1 cellular context compared by ENCODE assay signal in the genomic region with DNA sequence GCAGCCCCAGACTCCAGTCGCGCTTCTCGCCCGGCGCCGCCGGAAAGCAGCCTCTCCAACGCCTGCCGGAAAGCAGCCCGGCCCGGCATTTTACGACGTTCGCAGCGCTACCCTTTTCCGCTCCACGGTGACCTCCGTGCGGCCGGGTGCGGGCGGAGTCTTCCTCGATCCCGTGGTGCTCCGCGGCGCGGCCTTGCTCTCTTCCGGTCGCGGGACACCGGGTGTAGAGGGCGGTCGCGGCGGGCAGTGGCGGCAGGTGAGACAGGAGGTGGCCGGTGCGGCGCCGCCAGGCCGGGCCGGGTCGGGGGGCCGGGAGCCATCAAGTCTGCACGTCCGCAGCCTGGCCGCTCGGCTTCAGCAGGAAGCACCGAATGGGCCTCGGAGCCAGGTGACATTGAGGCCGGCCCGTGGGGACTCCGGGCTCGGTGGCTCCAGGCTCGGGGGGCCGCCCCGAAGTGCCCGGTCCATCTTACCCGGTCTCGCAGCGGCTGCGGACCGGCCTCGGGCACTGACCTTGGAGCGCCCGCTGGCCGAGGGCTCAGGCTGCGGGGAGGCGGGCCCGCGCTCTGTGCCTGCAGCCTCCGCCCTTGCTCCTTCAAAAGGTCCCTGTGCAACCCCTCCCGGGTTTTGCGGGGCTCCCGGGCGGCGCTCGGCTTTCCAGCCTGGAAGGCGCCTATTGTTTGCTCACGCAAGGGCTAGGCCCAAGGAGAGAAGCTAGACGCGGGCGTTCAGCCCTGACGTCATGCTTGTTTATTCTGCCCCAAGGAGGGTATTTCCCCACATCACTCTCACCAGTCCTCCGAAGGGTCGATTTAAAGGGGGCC.
A peak's percentile ranks its signal among the peaks of the same experiment; 100 is the strongest.
TF ChIP-seq lines count a peak whose summit lies in the region.

A gene (plus strand): TSS at position 199 of the 824 bp plus-strand sequence. CDS start 1,511 bp downstream, outside the sequence.
A gene (minus strand): TSS at position 48 of the 824 bp plus-strand sequence. CDS start 249 bp downstream, outside the sequence.

TF ChIP-seq in HepG2, 621 proteins besides CTCF, POLR2A, EP300 and RAD21 (continued from another document and continues in another):
- TF ChIP-seq, protein P1, sequence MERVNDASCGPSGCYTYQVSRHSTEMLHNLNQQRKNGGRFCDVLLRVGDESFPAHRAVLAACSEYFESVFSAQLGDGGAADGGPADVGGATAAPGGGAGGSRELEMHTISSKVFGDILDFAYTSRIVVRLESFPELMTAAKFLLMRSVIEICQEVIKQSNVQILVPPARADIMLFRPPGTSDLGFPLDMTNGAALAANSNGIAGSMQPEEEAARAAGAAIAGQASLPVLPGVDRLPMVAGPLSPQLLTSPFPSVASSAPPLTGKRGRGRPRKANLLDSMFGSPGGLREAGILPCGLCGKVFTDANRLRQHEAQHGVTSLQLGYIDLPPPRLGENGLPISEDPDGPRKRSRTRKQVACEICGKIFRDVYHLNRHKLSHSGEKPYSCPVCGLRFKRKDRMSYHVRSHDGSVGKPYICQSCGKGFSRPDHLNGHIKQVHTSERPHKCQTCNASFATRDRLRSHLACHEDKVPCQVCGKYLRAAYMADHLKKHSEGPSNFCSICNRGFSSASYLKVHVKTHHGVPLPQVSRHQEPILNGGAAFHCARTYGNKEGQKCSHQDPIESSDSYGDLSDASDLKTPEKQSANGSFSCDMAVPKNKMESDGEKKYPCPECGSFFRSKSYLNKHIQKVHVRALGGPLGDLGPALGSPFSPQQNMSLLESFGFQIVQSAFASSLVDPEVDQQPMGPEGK (CRISPR knock-in tag; IDR thresholded peaks at IDR 0.05): peak; percentile 15
- TF ChIP-seq FOXO1 (CRISPR knock-in tag; IDR thresholded peaks at IDR 0.05): no peak; the same call in none of the 2 replicates
- peak; percentile 48; the same call in 1 of the 2 replicates for TF ChIP-seq ONECUT2 (CRISPR knock-in tag; IDR thresholded peaks at IDR 0.05)
- TF ChIP-seq SPEN (CRISPR knock-in tag; IDR thresholded peaks at IDR 0.05; ENCODE audit: low read depth): peak; percentile 99
- TF ChIP-seq HNRNPUL1 (IDR thresholded peaks at IDR 0.05; ENCODE audit: low read depth, low read length): peak; percentile 49; the same call in 1 of the 2 replicates
- 0 out of 2 replicates have a peak, but pooled peaks have one; percentile 31 for TF ChIP-seq CENPT (CRISPR knock-in tag; IDR thresholded peaks at IDR 0.05; ENCODE audit: low read depth)
- 0 out of 2 replicates have a peak, but pooled peaks have one; percentile 47 for TF ChIP-seq KLF6 (CRISPR knock-in tag; IDR thresholded peaks at IDR 0.05)
- 0 out of 2 replicates have a peak, but pooled peaks have one; percentile 61 for TF ChIP-seq SMAD9 (CRISPR knock-in tag; IDR thresholded peaks at IDR 0.05)
- TF ChIP-seq ZNF747 (CRISPR knock-in tag; IDR thresholded peaks at IDR 0.05; ENCODE audit: borderline replicate concordance): peak; percentile 79
- TF ChIP-seq MEIS2 (CRISPR knock-in tag; IDR thresholded peaks at IDR 0.05): no peak; the same call in 1 of the 2 replicates
- no peak for TF ChIP-seq KDM6A (CRISPR knock-in tag; IDR thresholded peaks at IDR 0.05; ENCODE audit: low read depth)
- TF ChIP-seq ZNF263 (CRISPR knock-in tag; IDR thresholded peaks at IDR 0.05): peak; percentile 85
- TF ChIP-seq ZNF773 (CRISPR knock-in tag; IDR thresholded peaks at IDR 0.05; ENCODE audit: borderline replicate concordance): peak; percentile 72; the same call in 1 of the 2 replicates
- TF ChIP-seq, protein P2, sequence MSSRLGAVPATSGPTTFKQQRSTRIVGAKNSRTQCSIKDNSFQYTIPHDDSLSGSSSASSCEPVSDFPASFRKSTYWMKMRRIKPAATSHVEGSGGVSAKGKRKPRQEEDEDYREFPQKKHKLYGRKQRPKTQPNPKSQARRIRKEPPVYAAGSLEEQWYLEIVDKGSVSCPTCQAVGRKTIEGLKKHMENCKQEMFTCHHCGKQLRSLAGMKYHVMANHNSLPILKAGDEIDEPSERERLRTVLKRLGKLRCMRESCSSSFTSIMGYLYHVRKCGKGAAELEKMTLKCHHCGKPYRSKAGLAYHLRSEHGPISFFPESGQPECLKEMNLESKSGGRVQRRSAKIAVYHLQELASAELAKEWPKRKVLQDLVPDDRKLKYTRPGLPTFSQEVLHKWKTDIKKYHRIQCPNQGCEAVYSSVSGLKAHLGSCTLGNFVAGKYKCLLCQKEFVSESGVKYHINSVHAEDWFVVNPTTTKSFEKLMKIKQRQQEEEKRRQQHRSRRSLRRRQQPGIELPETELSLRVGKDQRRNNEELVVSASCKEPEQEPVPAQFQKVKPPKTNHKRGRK (CRISPR knock-in tag; IDR thresholded peaks at IDR 0.05): 0 out of 2 replicates have a peak, but pooled peaks have one; percentile 51
- TF ChIP-seq, protein P3, sequence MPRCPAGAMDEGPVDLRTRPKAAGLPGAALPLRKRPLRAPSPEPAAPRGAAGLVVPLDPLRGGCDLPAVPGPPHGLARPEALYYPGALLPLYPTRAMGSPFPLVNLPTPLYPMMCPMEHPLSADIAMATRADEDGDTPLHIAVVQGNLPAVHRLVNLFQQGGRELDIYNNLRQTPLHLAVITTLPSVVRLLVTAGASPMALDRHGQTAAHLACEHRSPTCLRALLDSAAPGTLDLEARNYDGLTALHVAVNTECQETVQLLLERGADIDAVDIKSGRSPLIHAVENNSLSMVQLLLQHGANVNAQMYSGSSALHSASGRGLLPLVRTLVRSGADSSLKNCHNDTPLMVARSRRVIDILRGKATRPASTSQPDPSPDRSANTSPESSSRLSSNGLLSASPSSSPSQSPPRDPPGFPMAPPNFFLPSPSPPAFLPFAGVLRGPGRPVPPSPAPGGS (CRISPR knock-in tag; IDR thresholded peaks at IDR 0.05): peak; percentile 59; the same call in 1 of the 2 replicates
- TF ChIP-seq ZNF558 (CRISPR knock-in tag; IDR thresholded peaks at IDR 0.05; ENCODE audit: borderline replicate concordance): 0 out of 2 replicates have a peak, but pooled peaks have one; percentile 52
- peak; percentile 10; the same call in 1 of the 2 replicates for TF ChIP-seq SUZ12 (IDR thresholded peaks at IDR 0.05; ENCODE audit: low read depth, low read length)
- peak; percentile 84; the same call in 1 of the 2 replicates for TF ChIP-seq FOXK1 (CRISPR knock-in tag; IDR thresholded peaks at IDR 0.05; ENCODE audit: borderline replicate concordance, low read depth)
- TF ChIP-seq ZNF709 (CRISPR knock-in tag; IDR thresholded peaks at IDR 0.05): peak; percentile 93; the same call in 1 of the 2 replicates
- TF ChIP-seq, protein P4, sequence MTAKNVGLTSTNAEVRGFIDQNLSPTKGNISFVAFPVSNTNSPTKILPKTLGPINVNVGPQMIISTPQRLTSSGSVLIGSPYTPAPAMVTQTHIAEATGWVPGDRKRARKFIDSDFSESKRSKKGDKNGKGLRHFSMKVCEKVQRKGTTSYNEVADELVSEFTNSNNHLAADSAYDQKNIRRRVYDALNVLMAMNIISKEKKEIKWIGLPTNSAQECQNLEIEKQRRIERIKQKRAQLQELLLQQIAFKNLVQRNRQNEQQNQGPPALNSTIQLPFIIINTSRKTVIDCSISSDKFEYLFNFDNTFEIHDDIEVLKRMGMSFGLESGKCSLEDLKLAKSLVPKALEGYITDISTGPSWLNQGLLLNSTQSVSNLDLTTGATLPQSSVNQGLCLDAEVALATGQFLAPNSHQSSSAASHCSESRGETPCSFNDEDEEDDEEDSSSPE (CRISPR knock-in tag; IDR thresholded peaks at IDR 0.05): peak; percentile 87
- TF ChIP-seq MYC (CRISPR knock-in tag; IDR thresholded peaks at IDR 0.05; ENCODE audit: borderline replicate concordance): peak; percentile 88
- peak; percentile 74; the same call in 1 of the 2 replicates for TF ChIP-seq ZZZ3 (CRISPR knock-in tag; IDR thresholded peaks at IDR 0.05; ENCODE audit: borderline replicate concordance)
- 0 out of 2 replicates have a peak, but pooled peaks have one; percentile 30 for TF ChIP-seq ZSCAN29 (CRISPR knock-in tag; conservative IDR thresholded peaks at IDR 0.05)
- TF ChIP-seq ZNF878 (CRISPR knock-in tag; IDR thresholded peaks at IDR 0.05): no peak
- no peak for TF ChIP-seq MLLT10 (CRISPR knock-in tag; IDR thresholded peaks at IDR 0.05)
- TF ChIP-seq BCL6 (CRISPR knock-in tag; IDR thresholded peaks at IDR 0.05): peak; percentile 60; the same call in 1 of the 2 replicates
- TF ChIP-seq GATAD1 (CRISPR knock-in tag; IDR thresholded peaks at IDR 0.05): peak; percentile 97
- 0 out of 2 replicates have a peak, but pooled peaks have one; percentile 9 for TF ChIP-seq ZNF235 (CRISPR knock-in tag; IDR thresholded peaks at IDR 0.05; ENCODE audit: borderline replicate concordance)
- TF ChIP-seq ATF1 (CRISPR knock-in tag; IDR thresholded peaks at IDR 0.05): no peak
- peak; percentile 59; the same call in 1 of the 2 replicates for TF ChIP-seq ZNF629 (CRISPR knock-in tag; conservative IDR thresholded peaks at IDR 0.05)
- TF ChIP-seq ZNF775 (CRISPR knock-in tag; IDR thresholded peaks at IDR 0.05; ENCODE audit: borderline replicate concordance): no peak
- TF ChIP-seq ZNF556 (CRISPR knock-in tag; IDR thresholded peaks at IDR 0.05; ENCODE audit: borderline replicate concordance): peak; percentile 87; the same call in 1 of the 2 replicates
- 0 out of 2 replicates have a peak, but pooled peaks have one; percentile 38 for TF ChIP-seq ZNF256 (CRISPR knock-in tag; conservative IDR thresholded peaks at IDR 0.05)
- TF ChIP-seq KAT2B (IDR thresholded peaks at IDR 0.05; ENCODE audit: borderline replicate concordance, low read depth, low read length): no peak
- TF ChIP-seq, protein P5, sequence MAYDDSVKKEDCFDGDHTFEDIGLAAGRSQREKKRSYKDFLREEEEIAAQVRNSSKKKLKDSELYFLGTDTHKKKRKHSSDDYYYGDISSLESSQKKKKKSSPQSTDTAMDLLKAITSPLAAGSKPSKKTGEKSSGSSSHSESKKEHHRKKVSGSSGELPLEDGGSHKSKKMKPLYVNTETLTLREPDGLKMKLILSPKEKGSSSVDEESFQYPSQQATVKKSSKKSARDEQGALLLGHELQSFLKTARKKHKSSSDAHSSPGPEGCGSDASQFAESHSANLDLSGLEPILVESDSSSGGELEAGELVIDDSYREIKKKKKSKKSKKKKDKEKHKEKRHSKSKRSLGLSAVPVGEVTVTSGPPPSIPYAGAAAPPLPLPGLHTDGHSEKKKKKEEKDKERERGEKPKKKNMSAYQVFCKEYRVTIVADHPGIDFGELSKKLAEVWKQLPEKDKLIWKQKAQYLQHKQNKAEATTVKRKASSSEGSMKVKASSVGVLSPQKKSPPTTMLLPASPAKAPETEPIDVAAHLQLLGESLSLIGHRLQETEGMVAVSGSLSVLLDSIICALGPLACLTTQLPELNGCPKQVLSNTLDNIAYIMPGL (CRISPR knock-in tag; IDR thresholded peaks at IDR 0.05; ENCODE audit: borderline replicate concordance in 1 of 2, low read depth in 1 of 2): peak; percentile 76 to 93; a peak in 3 of 4 replicates
- peak; percentile 78; the same call in 1 of the 2 replicates for TF ChIP-seq ISL2 (CRISPR knock-in tag; IDR thresholded peaks at IDR 0.05)
- peak; percentile 72; the same call in 1 of the 2 replicates for TF ChIP-seq ZNF772 (CRISPR knock-in tag; IDR thresholded peaks at IDR 0.05)
- no peak; the same call in 1 of the 2 replicates for TF ChIP-seq SP140L (CRISPR knock-in tag; IDR thresholded peaks at IDR 0.05; ENCODE audit: borderline replicate concordance)
- peak; percentile 94 for TF ChIP-seq MIER3 (CRISPR knock-in tag; IDR thresholded peaks at IDR 0.05; ENCODE audit: borderline replicate concordance)
- TF ChIP-seq, protein P6, sequence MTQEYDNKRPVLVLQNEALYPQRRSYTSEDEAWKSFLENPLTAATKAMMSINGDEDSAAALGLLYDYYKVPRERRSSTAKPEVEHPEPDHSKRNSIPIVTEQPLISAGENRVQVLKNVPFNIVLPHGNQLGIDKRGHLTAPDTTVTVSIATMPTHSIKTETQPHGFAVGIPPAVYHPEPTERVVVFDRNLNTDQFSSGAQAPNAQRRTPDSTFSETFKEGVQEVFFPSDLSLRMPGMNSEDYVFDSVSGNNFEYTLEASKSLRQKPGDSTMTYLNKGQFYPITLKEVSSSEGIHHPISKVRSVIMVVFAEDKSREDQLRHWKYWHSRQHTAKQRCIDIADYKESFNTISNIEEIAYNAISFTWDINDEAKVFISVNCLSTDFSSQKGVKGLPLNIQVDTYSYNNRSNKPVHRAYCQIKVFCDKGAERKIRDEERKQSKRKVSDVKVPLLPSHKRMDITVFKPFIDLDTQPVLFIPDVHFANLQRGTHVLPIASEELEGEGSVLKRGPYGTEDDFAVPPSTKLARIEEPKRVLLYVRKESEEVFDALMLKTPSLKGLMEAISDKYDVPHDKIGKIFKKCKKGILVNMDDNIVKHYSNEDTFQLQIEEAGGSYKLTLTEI (CRISPR knock-in tag; conservative IDR thresholded peaks at IDR 0.05): no peak
- TF ChIP-seq HES4 (CRISPR knock-in tag; IDR thresholded peaks at IDR 0.05; ENCODE audit: borderline replicate concordance): peak; percentile 74
- TF ChIP-seq, protein P7, sequence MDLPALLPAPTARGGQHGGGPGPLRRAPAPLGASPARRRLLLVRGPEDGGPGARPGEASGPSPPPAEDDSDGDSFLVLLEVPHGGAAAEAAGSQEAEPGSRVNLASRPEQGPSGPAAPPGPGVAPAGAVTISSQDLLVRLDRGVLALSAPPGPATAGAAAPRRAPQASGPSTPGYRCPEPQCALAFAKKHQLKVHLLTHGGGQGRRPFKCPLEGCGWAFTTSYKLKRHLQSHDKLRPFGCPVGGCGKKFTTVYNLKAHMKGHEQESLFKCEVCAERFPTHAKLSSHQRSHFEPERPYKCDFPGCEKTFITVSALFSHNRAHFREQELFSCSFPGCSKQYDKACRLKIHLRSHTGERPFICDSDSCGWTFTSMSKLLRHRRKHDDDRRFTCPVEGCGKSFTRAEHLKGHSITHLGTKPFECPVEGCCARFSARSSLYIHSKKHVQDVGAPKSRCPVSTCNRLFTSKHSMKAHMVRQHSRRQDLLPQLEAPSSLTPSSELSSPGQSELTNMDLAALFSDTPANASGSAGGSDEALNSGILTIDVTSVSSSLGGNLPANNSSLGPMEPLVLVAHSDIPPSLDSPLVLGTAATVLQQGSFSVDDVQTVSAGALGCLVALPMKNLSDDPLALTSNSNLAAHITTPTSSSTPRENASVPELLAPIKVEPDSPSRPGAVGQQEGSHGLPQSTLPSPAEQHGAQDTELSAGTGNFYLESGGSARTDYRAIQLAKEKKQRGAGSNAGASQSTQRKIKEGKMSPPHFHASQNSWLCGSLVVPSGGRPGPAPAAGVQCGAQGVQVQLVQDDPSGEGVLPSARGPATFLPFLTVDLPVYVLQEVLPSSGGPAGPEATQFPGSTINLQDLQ (CRISPR knock-in tag; IDR thresholded peaks at IDR 0.05): 0 out of 2 replicates have a peak, but pooled peaks have one; percentile 49
- TF ChIP-seq, protein P8, sequence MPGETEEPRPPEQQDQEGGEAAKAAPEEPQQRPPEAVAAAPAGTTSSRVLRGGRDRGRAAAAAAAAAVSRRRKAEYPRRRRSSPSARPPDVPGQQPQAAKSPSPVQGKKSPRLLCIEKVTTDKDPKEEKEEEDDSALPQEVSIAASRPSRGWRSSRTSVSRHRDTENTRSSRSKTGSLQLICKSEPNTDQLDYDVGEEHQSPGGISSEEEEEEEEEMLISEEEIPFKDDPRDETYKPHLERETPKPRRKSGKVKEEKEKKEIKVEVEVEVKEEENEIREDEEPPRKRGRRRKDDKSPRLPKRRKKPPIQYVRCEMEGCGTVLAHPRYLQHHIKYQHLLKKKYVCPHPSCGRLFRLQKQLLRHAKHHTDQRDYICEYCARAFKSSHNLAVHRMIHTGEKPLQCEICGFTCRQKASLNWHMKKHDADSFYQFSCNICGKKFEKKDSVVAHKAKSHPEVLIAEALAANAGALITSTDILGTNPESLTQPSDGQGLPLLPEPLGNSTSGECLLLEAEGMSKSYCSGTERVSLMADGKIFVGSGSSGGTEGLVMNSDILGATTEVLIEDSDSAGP (CRISPR knock-in tag; IDR thresholded peaks at IDR 0.05; ENCODE audit: borderline replicate concordance): peak; percentile 81; the same call in 1 of the 2 replicates
- TF ChIP-seq ZNF274 (CRISPR knock-in tag; IDR thresholded peaks at IDR 0.05): peak; percentile 69
- peak; percentile 13 for TF ChIP-seq FOSL2 (CRISPR knock-in tag; IDR thresholded peaks at IDR 0.05)
- TF ChIP-seq CBX5 (CRISPR knock-in tag; IDR thresholded peaks at IDR 0.05; ENCODE audit: borderline replicate concordance): peak; percentile 40; the same call in 1 of the 2 replicates
